ENCODE assay signal across 9 cellular contexts in the genomic region with DNA sequence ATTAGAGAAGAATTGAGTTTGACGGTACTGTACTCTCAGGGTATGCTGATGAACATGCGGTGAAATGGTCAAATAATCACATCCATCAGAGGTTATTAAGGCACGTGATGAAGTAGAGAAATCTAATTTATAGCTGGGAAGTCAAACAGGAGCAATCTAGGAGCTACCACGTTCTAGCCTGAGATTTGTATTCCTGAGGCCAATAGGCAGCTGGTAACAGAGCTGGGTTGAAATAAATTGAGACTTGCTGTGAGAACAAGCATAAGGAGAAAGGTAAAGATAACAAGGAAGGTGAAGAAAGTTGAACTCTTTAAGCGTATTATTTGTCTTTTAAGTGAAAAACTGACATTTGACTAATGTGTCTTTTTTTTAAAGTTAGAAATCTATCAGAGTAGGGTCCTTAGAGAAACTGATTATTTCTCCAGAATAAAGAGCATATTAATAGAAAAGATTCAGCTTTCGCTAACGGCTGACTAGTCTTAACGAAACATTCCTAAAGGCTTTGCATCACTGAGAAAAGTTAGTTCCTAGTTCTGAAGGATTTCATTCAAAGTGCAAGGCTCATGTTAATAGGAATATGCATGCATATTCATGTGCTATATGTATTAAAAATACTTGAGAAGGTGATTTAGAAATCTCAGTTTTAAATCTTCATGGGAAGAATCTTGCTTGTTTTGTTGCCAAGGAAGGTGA. TPM values are rescaled to one million over a fixed set of nuclear protein-coding genes. Genes with fewer than 3 reads are reported as not detected.
DNase-seq lines count a peak whose midpoint lies in the region; ATAC-seq and TF ChIP-seq lines count a peak whose summit lies in the region.
"Had no signal": no experiment of that assay in that cellular context is flagged by ENCODE, and none has a peak within 500 bp of the region (broad histone marks: within the 10 kb centered on the region; RNA-seq: fewer than 3 reads in every experiment).

No MANE protein-coding gene starts in this region.

- TF ChIP-seq RAD21 in liver (IDR thresholded peaks at IDR 0.05) = no peak

- H3K27ac ChIP-seq in HUES64 (ENCODE audit: low read depth, low read length) = peak overlapping the region; percentile 79
- H3K27ac ChIP-seq in liver (ENCODE audit: low read depth in 1 of 2, low read length in 2 of 2) = peak overlapping the region; percentile 91 to 94
- peak overlapping the region; percentile 98 for H3K27ac ChIP-seq in stomach smooth muscle (ENCODE audit: low read length)

- H3K4me3 ChIP-seq in HUES64 (ENCODE audit: low read length) (peak overlapping the region; percentile 19; the same call in 1 of the 2 replicates), astrocyte of the spinal cord (ENCODE audit: low read depth, low read length) (no peak overlapping the region), liver (ENCODE audit: low read depth in 1 of 3, low read length in 3 of 3) (peak overlapping the region in 1 of 3 donors; percentile 26), stomach smooth muscle (ENCODE audit: low read length in 2 of 2) (peak overlapping the region in 1 of 2 donors; percentile 2)

- TF ChIP-seq CTCF in astrocyte of the spinal cord (IDR thresholded peaks at IDR 0.05; ENCODE audit: low read depth, low read length) (no peak), liver (IDR thresholded peaks at IDR 0.05; ENCODE audit: low read depth, low read length, missing input control) (no peak)

- WGBS in HUES64 = 67% methylated on average over 8 of the region's 8 CpGs
- WGBS in liver = 49% methylated on average over 8 of the region's 8 CpGs

- peaks cover 54% of the 10 kb centered on the region for H3K4me1 ChIP-seq in HUES64 (ENCODE audit: insufficient read depth, low read length)
- peaks cover 3 to 45% (median 13%) of the 10 kb centered on the region in 4 donors for H3K4me1 ChIP-seq in liver (ENCODE audit: control insufficient read depth in 4 of 4, insufficient read depth in 4 of 4, low read length in 3 of 4)
- H3K4me1 ChIP-seq in stomach smooth muscle (ENCODE audit: control insufficient read depth, insufficient read depth, low read length) = peaks cover 36% of the 10 kb centered on the region

- H3K36me3 ChIP-seq in HUES64 (ENCODE audit: insufficient read depth, low read length) (no peaks in the 10 kb centered on the region), liver (ENCODE audit: control insufficient read depth in 4 of 4, insufficient read depth in 3 of 4, low read depth in 1 of 4, low read length in 3 of 4) (no peaks in the 10 kb centered on the region), stomach smooth muscle (ENCODE audit: control insufficient read depth in 2 of 2, insufficient read depth in 2 of 2, low read length in 2 of 2) (no peaks in the 10 kb centered on the region)

- H3K9ac ChIP-seq in HUES64 (ENCODE audit: low read depth, low read length) = peak overlapping the region; percentile 75
- H3K9ac ChIP-seq in liver (ENCODE audit: low read depth in 1 of 2, low read length in 2 of 2) = peak overlapping the region; percentile 64 to 90
- H3K9ac ChIP-seq in stomach smooth muscle (ENCODE audit: low read length in 2 of 2) = peak overlapping the region; percentile 34 to 83

- DNase-seq in astrocyte of the spinal cord (ENCODE audit: low read depth, low spot score) = peak; percentile 44
- DNase-seq in cortex of kidney (lab: John Stamatoyannopoulos, UW) = no peak
- DNase-seq in T-helper 1 cell = no peak

- H3K9me3 ChIP-seq in HUES64 (ENCODE audit: insufficient read depth, low read depth, low read length) = no peaks in the 10 kb centered on the region
- no peaks in the 10 kb centered on the region for H3K9me3 ChIP-seq in liver (ENCODE audit: control insufficient read depth in 4 of 4, low read length in 3 of 4)
- no peaks in the 10 kb centered on the region for H3K9me3 ChIP-seq in stomach smooth muscle (ENCODE audit: control insufficient read depth in 2 of 2, low read length in 2 of 2)

- H3K27me3 ChIP-seq in HUES64 (ENCODE audit: insufficient read depth, low read length) (no peaks in the 10 kb centered on the region), liver (ENCODE audit: control insufficient read depth in 4 of 4, insufficient read depth in 4 of 4, low read length in 3 of 4) (no peaks in the 10 kb centered on the region), stomach smooth muscle (ENCODE audit: control insufficient read depth in 1 of 2, insufficient read depth in 2 of 2, low read length in 2 of 2) (no peaks in the 10 kb centered on the region)

- ATAC-seq in GM21367 (IDR thresholded peaks at IDR 0.05; ENCODE audit: unreplicated experiment) = no peak
- ATAC-seq in HG03139 (IDR thresholded peaks at IDR 0.05; ENCODE audit: unreplicated experiment) = no peak
- ATAC-seq: activated CD4-positive, CD25-positive, alpha-beta regulatory T cell treated with anti-CD3 and anti-CD28 coated beads, Interleukin-2, amount 50 U/mL, for 24 hours had no signal

- in situ Hi-C loops in astrocyte of the spinal cord (cut with HindIII; ENCODE audit: low sequenced_read_pairs) = no loop called here

TF ChIP-seq in liver, 16 proteins besides CTCF, POLR2A, EP300 and RAD21:
- TF ChIP-seq TAF1 (conservative IDR thresholded peaks at IDR 0.05) (no peak), GABPA (IDR thresholded peaks at IDR 0.05 in 1 of 2, conservative IDR thresholded peaks at IDR 0.05 in 1 of 2) (no peak), YY1 (IDR thresholded peaks at IDR 0.05) (no peak), EGR1 (IDR thresholded peaks at IDR 0.05; ENCODE audit: low read depth in 2 of 2) (no peak), ATF3 (IDR thresholded peaks at IDR 0.05) (no peak), JUND (IDR thresholded peaks at IDR 0.05) (no peak), RXRA (IDR thresholded peaks at IDR 0.05) (no peak), NR2F2 (IDR thresholded peaks at IDR 0.05) (no peak)

RNA-seq across cellular contexts. Expression of gene WEE1, which starts 5.2 kb away (rescaled TPM):
- polyA plus RNA-seq in HUES64 (2013, experiment 1 of 2) = 63.0 TPM
- 64.2 TPM for polyA plus RNA-seq in HUES64 (2013, experiment 2 of 2)
- 10 to 100 TPM in 1 of 2 donors, 1 to 10 TPM in 1; 8.9 to 39.6 TPM for total RNA-seq in liver
- 1 to 10 TPM; 3.5 to 5.3 TPM for polyA plus RNA-seq in liver
